Comparison of ENCODE assay signal across 8 cellular contexts in genomic region chr5:180860887-180861822, GRCh38. TPM values are rescaled to one million over a fixed set of nuclear protein-coding genes. Genes with fewer than 3 reads are reported as not detected.
DNase-seq lines count a peak whose midpoint lies in the region; ATAC-seq and TF ChIP-seq lines count a peak whose summit lies in the region.

TSS of gene ZFP62 (minus strand) at chr5:180861276. CDS start at chr5:180861219, 57 bp downstream.

- H3K4me3 ChIP-seq in heart right ventricle = peak within 1 kb of the TSS; percentile 76 to 99 (median 96)
- peak within 1 kb of the TSS; percentile 58 to 100 (median 92) for H3K4me3 ChIP-seq in upper lobe of left lung

- H3K4me1 ChIP-seq in heart right ventricle = peaks cover 6 to 22% (median 15%) of the 10 kb centered on the region in 9 donors
- peaks cover 8 to 15% (median 9%) of the 10 kb centered on the region in 4 donors for H3K4me1 ChIP-seq in upper lobe of left lung

- peak in 1 of 4 donors; percentile 14 for TF ChIP-seq EP300 in upper lobe of left lung (IDR thresholded peaks at IDR 0.05)

- peaks cover 21 to 32% (median 22%) of the 10 kb centered on the region in 3 donors for H3K4me1 Mint-ChIP-seq in T-cell

- H3K27ac ChIP-seq in adipose tissue (ENCODE audit: low read depth, low read length) (peak within 1 kb of the TSS; percentile 62), heart right ventricle (peak within 1 kb of the TSS; percentile 91 to 97 (median 94)), upper lobe of left lung (peak within 1 kb of the TSS; percentile 87 to 96 (median 92))

- peaks cover 0 to 3% (median 0%) of the 10 kb centered on the region in 7 donors for H3K27me3 ChIP-seq in heart right ventricle
- no peaks in the 10 kb centered on the region for H3K27me3 ChIP-seq in upper lobe of left lung

- H3K27ac Mint-ChIP-seq in T-cell = peak within 1 kb of the TSS; percentile 92 to 93

- peaks cover 18% of the 10 kb centered on the region for H3K36me3 Mint-ChIP-seq in T-cell

- H3K36me3 ChIP-seq in heart right ventricle = peaks cover 0 to 24% (median 0%) of the 10 kb centered on the region in 9 donors
- H3K36me3 ChIP-seq in upper lobe of left lung = peaks cover 0 to 9% (median 0%) of the 10 kb centered on the region in 4 donors

- in situ Hi-C loops in GM13976 (cut with MboI; ENCODE audit: low sequenced_read_pairs, unreplicated experiment) = no loop called here

- WGBS in adipose tissue, 3 donors = 0% methylated on average over 79 to 84 of the region's 84 CpGs
- 0 to 1% methylated on average over 81 to 84 of the region's 84 CpGs for WGBS in heart right ventricle, 2 donors
- 0% methylated on average over 16 to 60 of the region's 84 CpGs for WGBS in upper lobe of left lung, 2 donors

- no peaks in the 10 kb centered on the region for H3K27me3 Mint-ChIP-seq in T-cell

- no peaks in the 10 kb centered on the region for H3K9me3 Mint-ChIP-seq in T-cell

- no peaks in the 10 kb centered on the region for H3K9me3 ChIP-seq in heart right ventricle
- H3K9me3 ChIP-seq in upper lobe of left lung = no peaks in the 10 kb centered on the region

- DNase-seq in GM13976 (ENCODE audit: low spot score) = peak; percentile 93
- DNase-seq in NCI-H1436 (lab: John Stamatoyannopoulos, UW) = peak; percentile 78
- peak; percentile 63 to 89 (median 78) for DNase-seq in T-cell
- DNase-seq in heart right ventricle = peak; percentile 91 to 93
- DNase-seq in posterior vena cava (ENCODE audit: low spot score) = peak; percentile 97
- peak; percentile 92 to 98 for DNase-seq in upper lobe of left lung

- CTCF ChIA-PET in T-cell (lab: Charles Lee) = interaction anchor here in 1 of 2 donors (0.7 to 1.9 kb wide), 5 partner anchors 8 to 144 kb away, joined by 3 to 10 read pairs (median 4); no protein-coding TSS in a partner anchor

- no peak for TF ChIP-seq CTCF in GM13976 (IDR thresholded peaks at IDR 0.05; ENCODE audit: borderline replicate concordance, control extremely low read depth, extremely low read depth, insufficient read depth, missing control alignments)
- TF ChIP-seq CTCF in heart right ventricle (IDR thresholded peaks at IDR 0.05) = peak in 3 of 9 donors; percentile 4 to 23 (median 7)
- TF ChIP-seq CTCF in upper lobe of left lung (IDR thresholded peaks at IDR 0.05) = peak in 3 of 6 experiments; percentile 14 to 40 (median 36)

- H3K4me3 Mint-ChIP-seq in T-cell = peak within 1 kb of the TSS; percentile 91

- ATAC-seq in HG02840 (IDR thresholded peaks at IDR 0.05; ENCODE audit: low FRiP score, unreplicated experiment) (peak; percentile 85), T-cell (replicated peaks in 1 of 4) (peak; percentile 81 to 91 (median 90)), heart right ventricle (peak; percentile 97 to 99 (median 98)), upper lobe of left lung (ENCODE audit: low FRiP score in 2 of 2) (peak; percentile 98)

- intact Hi-C loops in heart right ventricle (cut with DNase I) = loop anchor here in 7 of 10 donors (2.0 to 10.0 kb wide), 12 partner anchors 28 to 304 kb away; partner anchors contain the start of gene MGAT1 (in 3 of the 7)
- intact Hi-C loops in posterior vena cava (cut with DNase I) = loop anchor here (2.0 to 10.0 kb wide), 3 partner anchors 30 to 384 kb away; partner anchors contain the start of gene RACK1 (in 1 of the 2)

- POLR2A ChIA-PET in T-cell (lab: Charles Lee) = interaction anchor here (0.5 to 1.0 kb wide), 4 partner anchors 30 to 362 kb away, joined by 4 to 9 read pairs (median 5); partner anchors contain the start of genes MGAT1 (in 1 of the 2) and TRIM41 (in 1 of the 2)

- peak in 1 of 4 donors; percentile 76 for TF ChIP-seq POLR2A in upper lobe of left lung (IDR thresholded peaks at IDR 0.05)

RNA-seq across cellular contexts. Expression of gene ZFP62, which starts in this region (rescaled TPM):
- total RNA-seq in T-cell = 10 to 100 TPM; 26.9 to 61.7 (median 54.9) TPM
- polyA plus RNA-seq in adipose tissue = 1 to 10 TPM; 5.0 to 9.8 (median 8.6) TPM
- 10 to 100 TPM; 11.3 to 17.6 (median 13.6) TPM for total RNA-seq in heart right ventricle
- polyA plus RNA-seq in heart right ventricle = 10 to 100 TPM in 1 of 2 donors, 1 to 10 TPM in 1; 6.4 to 24.9 TPM
- 10 to 100 TPM; 21.2 to 22.2 TPM for total RNA-seq in posterior vena cava
- 10 to 100 TPM; 19.6 to 41.2 (median 26.1) TPM for total RNA-seq in upper lobe of left lung

Comparison
In these comparisons a context has a peak if more than half of its experiments do, and no peak if none do; other contexts are left out.
1. Peak in every context shown above with its lines: DNase-seq, ATAC-seq, H3K4me3 ChIP-seq and H3K27ac ChIP-seq.